ENCODE assay signal across 8 cellular contexts in the genomic region with DNA sequence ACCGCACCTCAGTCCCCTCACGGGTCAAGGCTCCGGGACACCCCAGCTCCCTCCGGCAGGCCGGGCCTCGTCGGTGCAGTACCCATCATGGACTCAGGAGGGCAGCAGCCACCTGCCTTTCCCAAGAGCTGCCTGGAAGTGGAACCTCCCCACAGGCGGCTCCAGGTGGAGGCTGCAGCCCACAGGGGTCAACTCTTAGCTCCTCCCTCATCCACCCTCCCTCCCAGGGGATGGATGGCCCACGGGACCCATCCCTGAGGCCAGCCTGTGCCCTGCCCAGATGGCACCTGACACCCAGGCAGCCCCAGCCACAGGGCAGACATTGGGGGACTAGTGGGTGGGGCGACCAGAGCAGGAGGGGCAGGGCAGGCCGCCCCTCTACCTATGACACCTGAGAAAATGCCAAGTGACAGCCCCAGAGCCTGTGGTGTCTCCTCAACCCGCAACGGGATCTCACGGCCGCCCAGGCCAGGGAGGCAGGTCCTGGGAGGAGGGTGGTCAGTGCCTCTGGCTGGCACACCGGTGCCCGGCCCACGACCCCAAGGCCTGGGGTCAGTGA. TPM values are rescaled to one million over a fixed set of nuclear protein-coding genes. Genes with fewer than 3 reads are reported as not detected.
A peak's percentile ranks its signal among the peaks of the same experiment; 100 is the strongest.
DNase-seq lines count a peak whose midpoint lies in the region; ATAC-seq and TF ChIP-seq lines count a peak whose summit lies in the region.

No MANE protein-coding gene starts in this region.

- 38% methylated on average over 17 of the region's 18 CpGs for WGBS in mesenchymal stem cell

- no peak overlapping the region for H4K91ac ChIP-seq in mesenchymal stem cell (ENCODE audit: low read length)

- TF ChIP-seq CTCF in AG10803 (conservative IDR thresholded peaks at IDR 0.05; ENCODE audit: low read length): peak; percentile 85

- no peaks in the 10 kb centered on the region for H3K9me3 Mint-ChIP-seq in effector memory CD8-positive, alpha-beta T cell

- H3K27ac ChIP-seq in mesenchymal stem cell (ENCODE audit: low read length, poor library complexity, severe bottlenecking): no peak overlapping the region

- no peaks in the 10 kb centered on the region for H3K36me3 ChIP-seq in mesenchymal stem cell (ENCODE audit: control insufficient read depth in 1 of 2, insufficient read depth in 2 of 2, low read depth in 1 of 2, low read length in 2 of 2)

- peaks cover 33 to 35% of the 10 kb centered on the region in 2 donors for H3K27me3 Mint-ChIP-seq in effector memory CD8-positive, alpha-beta T cell

- H3K4me1 Mint-ChIP-seq in effector memory CD8-positive, alpha-beta T cell (ENCODE audit: low read depth in 2 of 2): peaks cover 3 to 7% of the 10 kb centered on the region in 2 donors

- H3K4ac ChIP-seq in mesenchymal stem cell (ENCODE audit: low read depth in 1 of 2, low read length in 2 of 2): no peak overlapping the region

- no peak overlapping the region for H3K27ac Mint-ChIP-seq in effector memory CD8-positive, alpha-beta T cell

- H2AK5ac ChIP-seq in mesenchymal stem cell (ENCODE audit: low read length, severe bottlenecking): no peak overlapping the region

- no peak overlapping the region for H2BK5ac ChIP-seq in mesenchymal stem cell (ENCODE audit: low read depth, low read length, poor library complexity, severe bottlenecking)

- H3K79me1 ChIP-seq in mesenchymal stem cell (replicated peaks; ENCODE audit: low read length, poor library complexity, severe bottlenecking): no peaks in the 10 kb centered on the region

- DNase-seq in AG10803 (ENCODE audit: low read depth) (peak; percentile 44), GM19240 (ENCODE audit: insufficient read length, low spot score) (peak; percentile 88), NCI-H345 treated with DMSO at 0.1 percent for 48 hours (lab: John Stamatoyannopoulos, UW; ENCODE audit: unreplicated experiment) (peak; percentile 52), mesenchymal stem cell (peak; percentile 63)
- peak; percentile 91 for DNase-seq in activated CD8-positive, alpha-beta memory T cell treated with anti-CD3 and anti-CD28 coated beads for 24 hours
- peak; percentile 63 to 81 (median 65) for DNase-seq in effector memory CD8-positive, alpha-beta T cell
- DNase-seq in stimulated activated CD8-positive, alpha-beta memory T cell treated with anti-CD3 and anti-CD28 coated beads, Interleukin-15, amount 100 ng/mL, for 48 hours (ENCODE audit: low read depth in 2 of 2): peak; percentile 55

- H4K8ac ChIP-seq in mesenchymal stem cell (ENCODE audit: low read length): no peak overlapping the region

- peak overlapping the region; percentile 57 for H2BK120ac ChIP-seq in mesenchymal stem cell (ENCODE audit: low read depth, low read length)

- H2BK12ac ChIP-seq in mesenchymal stem cell (ENCODE audit: low read length in 2 of 2): peak overlapping the region in 1 of 2 experiments; percentile 18

- H3K4me3 ChIP-seq in AG10803 (ENCODE audit: low read length) (no peak overlapping the region), mesenchymal stem cell (ENCODE audit: insufficient read depth in 1 of 2, low read depth in 1 of 2, low read length in 2 of 2) (no peak overlapping the region)

- peak overlapping the region; percentile 66 for H3K9ac ChIP-seq in mesenchymal stem cell (ENCODE audit: low read length)

- no peak overlapping the region for H3K23ac ChIP-seq in mesenchymal stem cell (ENCODE audit: low read length in 2 of 2)

- H2BK15ac ChIP-seq in mesenchymal stem cell (ENCODE audit: low read depth, poor library complexity, severe bottlenecking): peak overlapping the region; percentile 2

- H3K36me3 Mint-ChIP-seq in effector memory CD8-positive, alpha-beta T cell (ENCODE audit: insufficient read depth): no peaks in the 10 kb centered on the region

- H3K27me3 ChIP-seq in mesenchymal stem cell (ENCODE audit: control insufficient read depth in 1 of 2, insufficient read depth in 1 of 2, low read length in 2 of 2): peaks cover 47 to 84% of the 10 kb centered on the region in 2 experiments

- no peak overlapping the region for H3K18ac ChIP-seq in mesenchymal stem cell (ENCODE audit: low read depth in 1 of 2, low read length in 2 of 2)

- ATAC-seq in effector memory CD8-positive, alpha-beta T cell (replicated peaks): peak; percentile 72
- ATAC-seq in GM18520 (IDR thresholded peaks at IDR 0.05; ENCODE audit: unreplicated experiment): no peak

- no peak overlapping the region for H2AFZ ChIP-seq in mesenchymal stem cell (ENCODE audit: low read depth, low read length)

- peak overlapping the region; percentile 68 to 70 for H3K4me3 Mint-ChIP-seq in effector memory CD8-positive, alpha-beta T cell

- H3K9me3 ChIP-seq in mesenchymal stem cell (ENCODE audit: control insufficient read depth, low read length): peaks cover 4% of the 10 kb centered on the region

- H3K4me2 ChIP-seq in mesenchymal stem cell (ENCODE audit: low read length, poor library complexity, severe bottlenecking): no peak overlapping the region

- H3K14ac ChIP-seq in mesenchymal stem cell (ENCODE audit: low read length in 2 of 2): no peak overlapping the region

- H3K4me1 ChIP-seq in mesenchymal stem cell (ENCODE audit: control insufficient read depth, insufficient read depth, low read depth, low read length): peaks cover 23% of the 10 kb centered on the region

RNA-seq across cellular contexts. Expression of a gene that starts 1.2 kb away (rescaled TPM):
- 0.73 TPM for polyA plus RNA-seq in mesenchymal stem cell (2013, experiment 1 of 2)
- 0.49 TPM for polyA plus RNA-seq in mesenchymal stem cell (2013, experiment 2 of 2)
